ENCODE assay signal across 8 cellular contexts in the genomic region with DNA sequence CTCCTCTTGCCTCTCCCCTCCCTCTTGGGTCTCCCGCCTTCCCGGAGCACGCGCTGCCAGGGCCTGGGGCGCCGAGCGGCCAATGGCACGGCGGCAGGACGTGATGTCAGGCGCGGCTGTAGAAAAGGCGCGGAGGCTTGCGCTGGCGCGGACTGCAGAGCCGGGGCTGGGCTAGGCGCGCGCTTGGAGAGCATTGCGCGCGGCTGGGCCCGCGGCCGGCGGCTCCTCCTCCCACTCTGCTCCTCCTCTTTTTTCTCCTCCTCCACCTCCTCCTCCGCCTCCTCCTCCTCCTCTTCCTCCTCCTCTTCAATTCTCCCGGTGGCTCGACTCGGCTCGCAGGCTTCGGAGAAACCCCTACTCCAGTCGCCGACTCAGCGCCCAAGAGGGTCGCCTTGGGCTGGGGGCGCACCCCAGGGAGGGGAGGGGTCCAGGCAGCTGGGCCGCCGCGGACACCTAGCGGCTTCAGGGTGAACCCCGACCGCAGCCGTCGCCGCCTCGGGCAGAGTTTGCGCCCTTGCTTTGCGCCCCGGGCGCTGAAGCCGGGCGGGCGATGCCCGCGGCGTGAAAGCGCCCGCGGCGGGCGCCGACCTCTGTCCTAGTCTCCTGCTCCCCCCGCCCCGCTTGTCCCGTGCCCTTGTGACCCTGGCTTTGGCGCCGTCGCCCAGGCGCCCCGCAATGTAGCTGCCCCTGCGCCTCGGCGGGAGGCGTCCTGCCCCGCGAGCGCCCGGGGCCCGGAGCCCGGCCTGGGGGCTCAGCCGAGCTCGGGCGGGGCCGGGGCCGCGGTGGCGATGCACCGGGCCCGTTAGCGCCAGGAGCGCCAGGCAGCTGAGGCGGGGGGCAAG. TPM values are rescaled to one million over a fixed set of nuclear protein-coding genes. Genes with fewer than 3 reads are reported as not detected.
DNase-seq lines count a peak whose midpoint lies in the region; ATAC-seq, FAIRE-seq and TF ChIP-seq lines count a peak whose summit lies in the region.

A gene with protein sequence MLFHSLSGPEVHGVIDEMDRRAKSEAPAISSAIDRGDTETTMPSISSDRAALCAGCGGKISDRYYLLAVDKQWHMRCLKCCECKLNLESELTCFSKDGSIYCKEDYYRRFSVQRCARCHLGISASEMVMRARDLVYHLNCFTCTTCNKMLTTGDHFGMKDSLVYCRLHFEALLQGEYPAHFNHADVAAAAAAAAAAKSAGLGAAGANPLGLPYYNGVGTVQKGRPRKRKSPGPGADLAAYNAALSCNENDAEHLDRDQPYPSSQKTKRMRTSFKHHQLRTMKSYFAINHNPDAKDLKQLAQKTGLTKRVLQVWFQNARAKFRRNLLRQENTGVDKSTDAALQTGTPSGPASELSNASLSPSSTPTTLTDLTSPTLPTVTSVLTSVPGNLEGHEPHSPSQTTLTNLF (plus strand): TSS at position 309 of the 842 bp plus-strand sequence. CDS start 581 bp downstream, outside the sequence.

- no peak for TF ChIP-seq POLR2A in gastroesophageal sphincter (IDR thresholded peaks at IDR 0.05)

- no peak for TF ChIP-seq EP300 in gastroesophageal sphincter (IDR thresholded peaks at IDR 0.05)

- TF ChIP-seq CTCF in GM13976 (IDR thresholded peaks at IDR 0.05; ENCODE audit: borderline replicate concordance, control extremely low read depth, extremely low read depth, insufficient read depth, missing control alignments) (no peak), gastroesophageal sphincter (IDR thresholded peaks at IDR 0.05) (no peak), pancreas (IDR thresholded peaks at IDR 0.05) (no peak)

- H3K4me1 ChIP-seq in gastroesophageal sphincter (peaks cover 0 to 80% (median 41%) of the 10 kb centered on the region in 3 donors), pancreas (peaks cover 0 to 8% (median 4%) of the 10 kb centered on the region in 3 donors)

- DNase-seq in AG08396 (ENCODE audit: low spot score): peak; percentile 82
- DNase-seq in GM13976 (ENCODE audit: low spot score): peak; percentile 82
- peak; percentile 93 for DNase-seq in NCI-H146 (lab: John Stamatoyannopoulos, UW)
- peak; percentile 52 to 61 for DNase-seq in activated CD4-positive, alpha-beta T cell treated with anti-CD3 and anti-CD28 coated beads, Interleukin-2, amount 50 U/mL, for 48 hours
- DNase-seq in pancreas: peak in 1 of 6 donors; percentile 72
- no peak for DNase-seq in amniotic stem cell (lab: John Stamatoyannopoulos, UW)

- H3K27me3 ChIP-seq in gastroesophageal sphincter (peaks cover 100% of the 10 kb centered on the region), pancreas (peaks cover 3 to 80% (median 28%) of the 10 kb centered on the region in 4 donors)

- FAIRE-seq in pancreas (lab: Jason Lieb, UNC): no peak

- H3K4me3 ChIP-seq in gastroesophageal sphincter: peak within 1 kb of the TSS in 1 of 2 donors; percentile 43
- H3K4me3 ChIP-seq in pancreas: peak within 1 kb of the TSS in 1 of 4 donors; percentile 33

- H3K36me3 ChIP-seq in gastroesophageal sphincter (no peaks in the 10 kb centered on the region), pancreas (no peaks in the 10 kb centered on the region)

- H3K27ac ChIP-seq in gastroesophageal sphincter (no peak within 1 kb of the TSS), pancreas (no peak within 1 kb of the TSS)

- intact Hi-C loops in pancreas (cut with DNase I): no loop called here

- ATAC-seq in gastroesophageal sphincter: peak; percentile 45
- ATAC-seq in pancreas: peak in 3 of 4 donors; percentile 71 to 78 (median 72)
- ATAC-seq in HG03175 (IDR thresholded peaks at IDR 0.05; ENCODE audit: unreplicated experiment): no peak

- in situ Hi-C loops in GM13976 (cut with MboI; ENCODE audit: low sequenced_read_pairs, unreplicated experiment): loop anchor here (25.0 kb wide), 1 partner anchor 474 kb away; no protein-coding TSS in a partner anchor

- no peaks in the 10 kb centered on the region for H3K9me3 ChIP-seq in gastroesophageal sphincter
- H3K9me3 ChIP-seq in pancreas: no peaks in the 10 kb centered on the region

- WGBS in gastroesophageal sphincter (ENCODE audit: low coverage in 1 of 2), 2 donors: 0% methylated on average over 10 of the region's 95 CpGs; no CpG with 5 or more reads in 1 of the 2 donors
- 3% methylated on average over 80 to 95 of the region's 95 CpGs for WGBS in pancreas, 2 donors

RNA-seq across cellular contexts. Expression of the gene that starts here (rescaled TPM):
- total RNA-seq in gastroesophageal sphincter (not detected), pancreas (not detected)
- polyA plus RNA-seq in pancreas: not detected

Comparison
In these comparisons a context has a peak if more than half of its experiments do, and no peak if none do; other contexts are left out.
1. Peak in ATAC-seq in gastroesophageal sphincter; RNA of the gene not detected or under 1 TPM.
2. Peak in ATAC-seq in pancreas; RNA of the gene not detected or under 1 TPM.